Comparison of ENCODE assay signal across 8 cellular contexts in the genomic region with DNA sequence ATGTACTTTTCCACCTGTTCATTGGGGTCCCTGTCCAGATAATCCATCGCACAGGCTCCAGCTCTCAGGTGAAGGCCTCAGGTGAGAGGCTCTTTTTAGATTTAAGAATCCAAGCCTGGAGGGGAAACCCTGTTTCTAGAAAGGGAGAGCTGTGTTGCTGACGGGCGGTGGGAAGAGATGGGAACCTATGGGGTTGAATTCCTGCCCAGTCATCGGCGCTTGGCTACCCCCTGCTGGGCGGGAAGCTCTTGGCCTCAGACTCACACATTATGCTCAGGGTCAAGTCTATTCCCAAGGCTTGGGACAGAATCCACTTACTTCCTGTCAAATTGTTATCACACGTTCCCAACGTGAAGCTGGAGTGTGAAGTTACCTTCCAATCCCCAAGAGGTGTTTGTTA.
DNase-seq lines count a peak whose midpoint lies in the region; ATAC-seq and TF ChIP-seq lines count a peak whose summit lies in the region.

No MANE protein-coding gene starts in this region.

- H3K27me3 ChIP-seq in muscle layer of duodenum (ENCODE audit: low read depth, low read length) (no peaks in the 10 kb centered on the region), suprapubic skin (peaks cover 4% of the 10 kb centered on the region)

- peaks cover 5% of the 10 kb centered on the region for H3K9me3 Mint-ChIP-seq in chondrocyte (ENCODE audit: low read depth)

- 40% methylated on average over 8 of the region's 8 CpGs for WGBS in suprapubic skin

- no peak overlapping the region for H3K4me3 ChIP-seq in muscle layer of duodenum (ENCODE audit: low read depth in 1 of 2, low read length in 2 of 2)
- H3K4me3 ChIP-seq in suprapubic skin: no peak overlapping the region

- ATAC-seq in GM18511 (IDR thresholded peaks at IDR 0.05; ENCODE audit: unreplicated experiment): no peak
- ATAC-seq in GM18907 (IDR thresholded peaks at IDR 0.05; ENCODE audit: unreplicated experiment): no peak

- H3K27me3 Mint-ChIP-seq in chondrocyte (ENCODE audit: low read depth): peaks cover 8% of the 10 kb centered on the region

- H3K4me1 ChIP-seq in muscle layer of duodenum (ENCODE audit: control insufficient read depth in 1 of 2, insufficient read depth in 2 of 2, low read length in 2 of 2) (peaks cover 0 to 6% of the 10 kb centered on the region in 2 donors), suprapubic skin (no peaks in the 10 kb centered on the region)

- no peak for TF ChIP-seq POLR2A in suprapubic skin (IDR thresholded peaks at IDR 0.05)

- TF ChIP-seq CTCF in chondrocyte (IDR thresholded peaks at IDR 0.05) (peak; percentile 75), suprapubic skin (IDR thresholded peaks at IDR 0.05) (no peak)

- H3K27ac Mint-ChIP-seq in chondrocyte (ENCODE audit: unreplicated experiment): no peak overlapping the region

- H3K27ac ChIP-seq in muscle layer of duodenum (ENCODE audit: low read length) (peak overlapping the region; percentile 56), suprapubic skin (no peak overlapping the region)

- no peak overlapping the region for H3K4me3 Mint-ChIP-seq in chondrocyte (ENCODE audit: unreplicated experiment)

- no peak for TF ChIP-seq EP300 in suprapubic skin (IDR thresholded peaks at IDR 0.05)

- DNase-seq in ELF-1 (ENCODE audit: low read depth, low spot score) (peak; percentile 84), NCI-H1694 (lab: John Stamatoyannopoulos, UW) (peak; percentile 3), chondrocyte (ENCODE audit: low spot score) (peak; percentile 59), anterior cingulate cortex (lab: John Stamatoyannopoulos, UW) (no peak), suprapubic skin (ENCODE audit: low spot score in 2 of 2) (no peak)

- no peaks in the 10 kb centered on the region for H3K36me3 Mint-ChIP-seq in chondrocyte (ENCODE audit: low read depth)

- H3K36me3 ChIP-seq in muscle layer of duodenum (ENCODE audit: control insufficient read depth in 1 of 2, insufficient read depth in 2 of 2, low read length in 2 of 2): no peaks in the 10 kb centered on the region
- no peaks in the 10 kb centered on the region for H3K36me3 ChIP-seq in suprapubic skin

- H3K9me3 ChIP-seq in muscle layer of duodenum (ENCODE audit: control insufficient read depth in 1 of 2, low read length in 2 of 2) (no peaks in the 10 kb centered on the region), suprapubic skin (no peaks in the 10 kb centered on the region)

- H3K4me1 Mint-ChIP-seq in chondrocyte (ENCODE audit: low read depth): peaks cover 9% of the 10 kb centered on the region

Comparison
In these comparisons a context has a peak if more than half of its experiments do, and no peak if none do; other contexts are left out.
1. DNase-seq: peak in ELF-1 (single experiment), NCI-H1694 (single experiment) and chondrocyte (single experiment); none in anterior cingulate cortex (0 of 58) and suprapubic skin (0 of 2).